ENCODE assay signal across 9 cellular contexts in genomic region chr2:106085441-106085911, GRCh38.
DNase-seq lines count a peak whose midpoint lies in the region; ATAC-seq, FAIRE-seq and TF ChIP-seq lines count a peak whose summit lies in the region.
"Had no signal": no experiment of that assay in that cellular context is flagged by ENCODE, and none has a peak within 500 bp of the region (broad histone marks: within the 10 kb centered on the region; RNA-seq: fewer than 3 reads in every experiment).

No MANE protein-coding gene starts in this region.

- CTCF ChIA-PET in A549 (lab: Yijun Ruan, JAX): interaction anchor here (0.6 to 2.0 kb wide), 2 partner anchors 507 to 508 kb away, joined by 3 to 4 read pairs; no protein-coding TSS in a partner anchor

- H3K4me3 ChIP-seq in A549 (no peak overlapping the region), mucosa of descending colon (no peak overlapping the region)

- DNase-seq in A549 (ENCODE audit: low read depth in 1 of 2, low spot score in 1 of 2) (peak in 1 of 2 experiments; percentile 45), T-helper 17 cell (peak in 1 of 3 donors; percentile 51), mucosa of descending colon (peak in 1 of 3 donors; percentile 72), NOMO-1 treated with dmso at 0.1 percent for 144 hours (lab: John Stamatoyannopoulos, UW; ENCODE audit: unreplicated experiment) (no peak), GM20000 (ENCODE audit: low spot score) (no peak)
- DNase-seq in central memory CD4-positive, alpha-beta T cell: peak; percentile 68

- peak overlapping the region; percentile 67 for H3K4me3 Mint-ChIP-seq in T-helper 17 cell

- H3K4me1 Mint-ChIP-seq in T-helper 17 cell: peaks cover 34% of the 10 kb centered on the region

- peak overlapping the region; percentile 53 for H3K27ac Mint-ChIP-seq in T-helper 17 cell

- TF ChIP-seq EP300 in A549 (IDR thresholded peaks at IDR 0.05): no peak

- no peak overlapping the region for H3K27ac ChIP-seq in A549

- TF ChIP-seq RAD21 in A549 (conservative IDR thresholded peaks at IDR 0.05 in 1 of 2, IDR thresholded peaks at IDR 0.05 in 1 of 2): peak in 1 of 2 experiments; percentile 40; a peak in 3 of 5 replicates

- no peaks in the 10 kb centered on the region for H3K9me3 ChIP-seq in A549
- no peaks in the 10 kb centered on the region for H3K9me3 ChIP-seq in T-helper 17 cell (ENCODE audit: control insufficient read depth, low read length, poor library complexity, severe bottlenecking)
- no peaks in the 10 kb centered on the region for H3K9me3 ChIP-seq in mucosa of descending colon

- WGBS in A549 (ENCODE audit: missing lambda C conversion rate): 35% methylated on average over 8 of the region's 8 CpGs

- no peak overlapping the region for H3K4me2 ChIP-seq in A549

- no peak for TF ChIP-seq POLR2A in A549 (IDR thresholded peaks at IDR 0.05; ENCODE audit: low read length)

- no peaks in the 10 kb centered on the region for H3K36me3 ChIP-seq in mucosa of descending colon (ENCODE audit: low read depth)

- peaks cover 4% of the 10 kb centered on the region for H3K36me3 Mint-ChIP-seq in T-helper 17 cell (ENCODE audit: low read depth)

- no peaks in the 10 kb centered on the region for H3K27me3 Mint-ChIP-seq in T-helper 17 cell

- no peak for FAIRE-seq in A549 (lab: Jason Lieb, UNC)
- FAIRE-seq: colon had no signal

- POLR2A ChIA-PET in A549 (lab: Yijun Ruan, JAX): no interaction called here

- no peaks in the 10 kb centered on the region for H3K4me1 ChIP-seq in A549
- no peaks in the 10 kb centered on the region for H3K4me1 ChIP-seq in mucosa of descending colon (ENCODE audit: low read depth)

- TF ChIP-seq CTCF in A549 (IDR thresholded peaks at IDR 0.05): no peak
- TF ChIP-seq CTCF in mucosa of descending colon (IDR thresholded peaks at IDR 0.05): no peak
- TF ChIP-seq CTCF in GM20000 (IDR thresholded peaks at IDR 0.05; ENCODE audit: extremely low read depth, missing control alignments): no peak

- intact Hi-C loops in mucosa of descending colon (cut with DNase I, micrococcal nuclease): no loop called here

- ATAC-seq in A549: peak; percentile 82 to 86
- ATAC-seq in GM18907 (IDR thresholded peaks at IDR 0.05; ENCODE audit: unreplicated experiment): peak; percentile 68
- ATAC-seq in T-helper 17 cell: peak; percentile 92
- peak; percentile 89 for ATAC-seq in mucosa of descending colon
- no peak for ATAC-seq in HG03521 (IDR thresholded peaks at IDR 0.05; ENCODE audit: unreplicated experiment)

TF ChIP-seq in A549, 52 proteins besides CTCF, POLR2A, EP300 and RAD21:
- TF ChIP-seq MAX (IDR thresholded peaks at IDR 0.05) (no peak), JUNB (IDR thresholded peaks at IDR 0.05) (no peak), ZFP36 (IDR thresholded peaks at IDR 0.05; ENCODE audit: borderline replicate concordance, partially characterized antibody) (no peak), CBX2 (IDR thresholded peaks at IDR 0.05; ENCODE audit: borderline replicate concordance, low read depth) (no peak), CEBPB (IDR thresholded peaks at IDR 0.05) (no peak), FOXS1 (CRISPR knock-in tag; IDR thresholded peaks at IDR 0.05) (no peak), CBX8 (IDR thresholded peaks at IDR 0.05) (no peak), KDM1A (IDR thresholded peaks at IDR 0.05; ENCODE audit: low read depth) (no peak), NFE2L2 (conservative IDR thresholded peaks at IDR 0.05; ENCODE audit: low read length) (no peak), MAZ (IDR thresholded peaks at IDR 0.05; ENCODE audit: borderline replicate concordance, low read depth, low read length) (no peak), KDM5A (IDR thresholded peaks at IDR 0.05) (no peak), RFX5 (IDR thresholded peaks at IDR 0.05) (no peak), CHD2 (IDR thresholded peaks at IDR 0.05; ENCODE audit: low read length, partially characterized antibody) (no peak), EHMT2 (IDR thresholded peaks at IDR 0.05; ENCODE audit: low read depth) (no peak), NR3C1 (IDR thresholded peaks at IDR 0.05) (no peak), HDAC2 (IDR thresholded peaks at IDR 0.05) (no peak)
- TF ChIP-seq, protein P1, sequence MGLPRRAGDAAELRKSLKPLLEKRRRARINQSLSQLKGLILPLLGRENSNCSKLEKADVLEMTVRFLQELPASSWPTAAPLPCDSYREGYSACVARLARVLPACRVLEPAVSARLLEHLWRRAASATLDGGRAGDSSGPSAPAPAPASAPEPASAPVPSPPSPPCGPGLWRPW (IDR thresholded peaks at IDR 0.05): no peak
- TF ChIP-seq, protein P2, sequence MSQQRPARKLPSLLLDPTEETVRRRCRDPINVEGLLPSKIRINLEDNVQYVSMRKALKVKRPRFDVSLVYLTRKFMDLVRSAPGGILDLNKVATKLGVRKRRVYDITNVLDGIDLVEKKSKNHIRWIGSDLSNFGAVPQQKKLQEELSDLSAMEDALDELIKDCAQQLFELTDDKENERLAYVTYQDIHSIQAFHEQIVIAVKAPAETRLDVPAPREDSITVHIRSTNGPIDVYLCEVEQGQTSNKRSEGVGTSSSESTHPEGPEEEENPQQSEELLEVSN (IDR thresholded peaks at IDR 0.05; ENCODE audit: borderline replicate concordance, low read depth): no peak
TF ChIP-seq in A549: peak in this region for 0.
